ENCODE assay signal across 24 cellular contexts in the genomic region with DNA sequence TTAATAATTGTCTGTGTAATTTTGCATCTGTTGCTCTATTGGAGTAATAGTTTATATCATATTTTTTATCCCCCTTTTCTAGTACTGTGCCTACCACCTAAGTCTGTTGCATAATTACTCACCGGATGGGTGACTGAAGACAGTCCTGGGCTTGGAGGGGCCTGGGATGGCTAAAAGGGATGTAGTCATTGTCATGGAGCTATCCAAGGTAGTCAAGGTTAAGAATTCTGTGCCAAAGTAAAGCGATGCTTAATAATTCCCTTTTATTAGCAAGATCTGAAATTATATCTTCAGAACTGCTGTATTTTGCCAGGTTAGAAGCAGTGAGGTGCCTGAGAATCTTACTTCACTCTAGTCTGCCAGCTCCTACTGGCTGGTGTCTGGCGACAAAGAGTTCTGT.
A peak's percentile ranks its signal among the peaks of the same experiment; 100 is the strongest.
DNase-seq lines count a peak whose midpoint lies in the region; ATAC-seq, FAIRE-seq and TF ChIP-seq lines count a peak whose summit lies in the region.
"Had no signal": no experiment of that assay in that cellular context is flagged by ENCODE, and none has a peak within 500 bp of the region (broad histone marks: within the 10 kb centered on the region; RNA-seq: fewer than 3 reads in every experiment).

No MANE protein-coding gene starts in this region.

- peaks cover 0 to 2% (median 0%) of the 10 kb centered on the region in 4 donors for H3K4me1 Mint-ChIP-seq in CD4-positive, CD25-positive, alpha-beta regulatory T cell
- H3K4me1 Mint-ChIP-seq in HFFc6 (ENCODE audit: low read depth), result peaks cover 11% of the 10 kb centered on the region; the same call in 1 of the 2 replicates
- no peaks in the 10 kb centered on the region for H3K4me1 Mint-ChIP-seq in central memory CD8-positive, alpha-beta T cell
- H3K4me1 Mint-ChIP-seq: B cell had no signal

- peaks cover 0 to 2% (median 0%) of the 10 kb centered on the region in 7 donors for H3K9me3 Mint-ChIP-seq in CD4-positive, CD25-positive, alpha-beta regulatory T cell
- no peaks in the 10 kb centered on the region for H3K9me3 Mint-ChIP-seq in HFFc6
- H3K9me3 Mint-ChIP-seq in central memory CD8-positive, alpha-beta T cell, result no peaks in the 10 kb centered on the region
- H3K9me3 Mint-ChIP-seq: H9 had no signal

- no peaks in the 10 kb centered on the region for H3K27me3 Mint-ChIP-seq in CD4-positive, CD25-positive, alpha-beta regulatory T cell
- H3K27me3 Mint-ChIP-seq in HFFc6 (ENCODE audit: insufficient read depth), result peaks cover 4% of the 10 kb centered on the region
- no peaks in the 10 kb centered on the region for H3K27me3 Mint-ChIP-seq in central memory CD8-positive, alpha-beta T cell
- H3K27me3 Mint-ChIP-seq: B cell had no signal

- peaks cover 81% of the 10 kb centered on the region for H3K36me3 ChIP-seq in CD4-positive, CD25-positive, alpha-beta regulatory T cell (ENCODE audit: control insufficient read depth, insufficient read depth, low read length)
- peaks cover 89% of the 10 kb centered on the region for H3K36me3 ChIP-seq in left ventricle myocardium inferior

- CTCF ChIA-PET in A549 (lab: Yijun Ruan, JAX), result interaction anchor here (0.8 to 3.6 kb wide), 6 partner anchors 12 to 323 kb away, joined by 3 to 19 read pairs (median 6); no protein-coding TSS in a partner anchor

- ATAC-seq in A549, result no peak
- ATAC-seq in CD4-positive, CD25-positive, alpha-beta regulatory T cell (ENCODE audit: low read depth in 2 of 2), result no peak
- ATAC-seq in central memory CD8-positive, alpha-beta T cell (replicated peaks; ENCODE audit: extremely low read depth, poor library complexity, severe bottlenecking), result no peak
- no peak for ATAC-seq in GM21786 (IDR thresholded peaks at IDR 0.05; ENCODE audit: unreplicated experiment)
- ATAC-seq: Right ventricle myocardium inferior had no signal

- WGBS in A549 (ENCODE audit: missing lambda C conversion rate), result 93% methylated on average over 3 of the region's 3 CpGs

- H3K4me3 ChIP-seq in A549 (no peak overlapping the region), left ventricle myocardium inferior (no peak overlapping the region)
- H3K4me3 ChIP-seq in CD4-positive, CD25-positive, alpha-beta regulatory T cell (ENCODE audit: low read depth, low read length), result no peak overlapping the region
- H3K4me3 ChIP-seq: GM23248, PC-9, SJCRH30 had no signal

- FAIRE-seq in A549 (lab: Jason Lieb, UNC), result no peak
- FAIRE-seq: D721Med, GM18507, HTR-8/SVneo had no signal

- TF ChIP-seq POLR2A in A549 (IDR thresholded peaks at IDR 0.05; ENCODE audit: low read length), result no peak

- POLR2A ChIA-PET in A549 (lab: Yijun Ruan, JAX), result no interaction called here

- no peak overlapping the region for H3K27ac ChIP-seq in A549
- H3K27ac ChIP-seq in CD4-positive, CD25-positive, alpha-beta regulatory T cell (ENCODE audit: insufficient read depth, low read length, poor library complexity, severe bottlenecking), result no peak overlapping the region
- no peak overlapping the region for H3K27ac ChIP-seq in left ventricle myocardium inferior (replicated peaks)
- H3K27ac ChIP-seq: C4-2B, GM23248, SJCRH30 had no signal

- H3K4me3 Mint-ChIP-seq in CD4-positive, CD25-positive, alpha-beta regulatory T cell, result no peak overlapping the region
- no peak overlapping the region for H3K4me3 Mint-ChIP-seq in HFFc6
- no peak overlapping the region for H3K4me3 Mint-ChIP-seq in central memory CD8-positive, alpha-beta T cell
- H3K4me3 Mint-ChIP-seq: B cell, H9 had no signal

- no peaks in the 10 kb centered on the region for H3K27me3 ChIP-seq in CD4-positive, CD25-positive, alpha-beta regulatory T cell (ENCODE audit: control insufficient read depth, insufficient read depth, low read length)
- no peaks in the 10 kb centered on the region for H3K27me3 ChIP-seq in left ventricle myocardium inferior (ENCODE audit: low read depth)
- H3K27me3 ChIP-seq: SJCRH30 had no signal

- H3K27ac Mint-ChIP-seq in CD4-positive, CD25-positive, alpha-beta regulatory T cell, result peak overlapping the region in 2 of 3 donors; percentile 22 to 61
- peak overlapping the region; percentile 2; the same call in 1 of the 2 replicates for H3K27ac Mint-ChIP-seq in HFFc6
- peak overlapping the region; percentile 16 for H3K27ac Mint-ChIP-seq in central memory CD8-positive, alpha-beta T cell (ENCODE audit: low read depth)
- H3K27ac Mint-ChIP-seq: B cell had no signal

- H3K4me1 ChIP-seq in A549, result peaks cover 3% of the 10 kb centered on the region; the same call in 1 of the 3 replicates
- H3K4me1 ChIP-seq in CD4-positive, CD25-positive, alpha-beta regulatory T cell (ENCODE audit: control insufficient read depth, insufficient read depth, low read length, poor library complexity, severe bottlenecking), result no peaks in the 10 kb centered on the region
- H3K4me1 ChIP-seq in left ventricle myocardium inferior, result peaks cover 20% of the 10 kb centered on the region
- H3K4me1 ChIP-seq: SJCRH30 had no signal

- no peak for TF ChIP-seq EP300 in A549 (IDR thresholded peaks at IDR 0.05)

- TF ChIP-seq CTCF in A549 (IDR thresholded peaks at IDR 0.05) (no peak), HFFc6 (IDR thresholded peaks at IDR 0.05) (no peak), left ventricle myocardium inferior (IDR thresholded peaks at IDR 0.05; ENCODE audit: borderline replicate concordance) (no peak)

- intact Hi-C loops in left ventricle myocardium inferior (cut with micrococcal nuclease), result no loop called here

- no peak overlapping the region for H3K4me2 ChIP-seq in A549
- H3K4me2 ChIP-seq: PC-9 had no signal

- H3K9me3 ChIP-seq in A549 (no peaks in the 10 kb centered on the region), left ventricle myocardium inferior (replicated peaks) (no peaks in the 10 kb centered on the region)
- H3K9me3 ChIP-seq in CD4-positive, CD25-positive, alpha-beta regulatory T cell (ENCODE audit: control insufficient read depth in 2 of 2, low read length in 2 of 2), result no peaks in the 10 kb centered on the region
- H3K9me3 ChIP-seq: SJCRH30 had no signal

- TF ChIP-seq RAD21 in A549 (conservative IDR thresholded peaks at IDR 0.05 in 1 of 2, IDR thresholded peaks at IDR 0.05 in 1 of 2), result no peak

- DNase-seq in A549 (ENCODE audit: low read depth in 1 of 2, low spot score in 1 of 2) (no peak), HFFc6 (no peak), left ventricle myocardium inferior (no peak), NCI-H524 (lab: John Stamatoyannopoulos, UW) (no peak)
- DNase-seq in CD4-positive, CD25-positive, alpha-beta regulatory T cell, result no peak
- no peak for DNase-seq in central memory CD8-positive, alpha-beta T cell (ENCODE audit: low spot score in 2 of 2)
- DNase-seq: KBM-7, NCI-H1105 treated with DMSO at 0.1 percent for 48 hours, NCI-H146, NCI-H1930, NCI-H2107, NCI-H524 treated with DMSO at 0.1 percent for 48 hours, NCI-H82, PC-9, SJCRH30 had no signal

- H3K36me3 Mint-ChIP-seq in CD4-positive, CD25-positive, alpha-beta regulatory T cell, result peaks cover 61% of the 10 kb centered on the region
- peaks cover 48% of the 10 kb centered on the region for H3K36me3 Mint-ChIP-seq in HFFc6 (ENCODE audit: low read depth)
- peaks cover 55% of the 10 kb centered on the region for H3K36me3 Mint-ChIP-seq in central memory CD8-positive, alpha-beta T cell (ENCODE audit: insufficient read depth)

TF ChIP-seq in A549, 52 proteins besides CTCF, POLR2A, EP300 and RAD21:
- TF ChIP-seq HOXA7 (CRISPR knock-in tag; IDR thresholded peaks at IDR 0.05), result no peak
- TF ChIP-seq, protein P1, sequence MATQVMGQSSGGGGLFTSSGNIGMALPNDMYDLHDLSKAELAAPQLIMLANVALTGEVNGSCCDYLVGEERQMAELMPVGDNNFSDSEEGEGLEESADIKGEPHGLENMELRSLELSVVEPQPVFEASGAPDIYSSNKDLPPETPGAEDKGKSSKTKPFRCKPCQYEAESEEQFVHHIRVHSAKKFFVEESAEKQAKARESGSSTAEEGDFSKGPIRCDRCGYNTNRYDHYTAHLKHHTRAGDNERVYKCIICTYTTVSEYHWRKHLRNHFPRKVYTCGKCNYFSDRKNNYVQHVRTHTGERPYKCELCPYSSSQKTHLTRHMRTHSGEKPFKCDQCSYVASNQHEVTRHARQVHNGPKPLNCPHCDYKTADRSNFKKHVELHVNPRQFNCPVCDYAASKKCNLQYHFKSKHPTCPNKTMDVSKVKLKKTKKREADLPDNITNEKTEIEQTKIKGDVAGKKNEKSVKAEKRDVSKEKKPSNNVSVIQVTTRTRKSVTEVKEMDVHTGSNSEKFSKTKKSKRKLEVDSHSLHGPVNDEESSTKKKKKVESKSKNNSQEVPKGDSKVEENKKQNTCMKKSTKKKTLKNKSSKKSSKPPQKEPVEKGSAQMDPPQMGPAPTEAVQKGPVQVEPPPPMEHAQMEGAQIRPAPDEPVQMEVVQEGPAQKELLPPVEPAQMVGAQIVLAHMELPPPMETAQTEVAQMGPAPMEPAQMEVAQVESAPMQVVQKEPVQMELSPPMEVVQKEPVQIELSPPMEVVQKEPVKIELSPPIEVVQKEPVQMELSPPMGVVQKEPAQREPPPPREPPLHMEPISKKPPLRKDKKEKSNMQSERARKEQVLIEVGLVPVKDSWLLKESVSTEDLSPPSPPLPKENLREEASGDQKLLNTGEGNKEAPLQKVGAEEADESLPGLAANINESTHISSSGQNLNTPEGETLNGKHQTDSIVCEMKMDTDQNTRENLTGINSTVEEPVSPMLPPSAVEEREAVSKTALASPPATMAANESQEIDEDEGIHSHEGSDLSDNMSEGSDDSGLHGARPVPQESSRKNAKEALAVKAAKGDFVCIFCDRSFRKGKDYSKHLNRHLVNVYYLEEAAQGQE (IDR thresholded peaks at IDR 0.05), result peak; percentile 14; the same call in 1 of the 2 replicates
